17 cellular contexts compared by ENCODE assay signal in genomic region chr3:142495103-142495502, GRCh38. TPM values are rescaled to one million over a fixed set of nuclear protein-coding genes. Genes with fewer than 3 reads are reported as not detected.
DNase-seq lines count a peak whose midpoint lies in the region; ATAC-seq and TF ChIP-seq lines count a peak whose summit lies in the region.
"Had no signal": no experiment of that assay in that cellular context is flagged by ENCODE, and none has a peak within 500 bp of the region (broad histone marks: within the 10 kb centered on the region; RNA-seq: fewer than 3 reads in every experiment).

No MANE protein-coding gene starts in this region.

- peaks cover 21% of the 10 kb centered on the region; the same call in 1 of the 2 replicates for H3K36me3 ChIP-seq in PC-3 (ENCODE audit: low read depth, low read length)
- H3K36me3 ChIP-seq in mesendoderm (ENCODE audit: control insufficient read depth, insufficient read depth, low read length), result no peaks in the 10 kb centered on the region

- H3K4ac ChIP-seq in mesendoderm (ENCODE audit: low read depth, low read length), result no peak overlapping the region

- H3K4me3 Mint-ChIP-seq in endothelial cell (ENCODE audit: unreplicated experiment) (no peak overlapping the region), chondrocyte (ENCODE audit: unreplicated experiment) (no peak overlapping the region)
- H3K4me3 Mint-ChIP-seq: CD4-positive, alpha-beta T cell; HFFc6 had no signal

- no TSS peak for BruUV-seq in PC-3 (replicated peaks; lab: Mats Ljungman, UMichigan)

- no peak overlapping the region for H2BK120ac ChIP-seq in mesendoderm (ENCODE audit: low read depth, low read length)

- H3K18ac ChIP-seq in mesendoderm (ENCODE audit: low read length), result no peak overlapping the region

- H3K56ac ChIP-seq in mesendoderm (ENCODE audit: low read length), result no peak overlapping the region

- H3K79me2 ChIP-seq in PC-3 (ENCODE audit: low read length) (no peaks in the 10 kb centered on the region), mesendoderm (ENCODE audit: control insufficient read depth, insufficient read depth, low read length) (no peaks in the 10 kb centered on the region)

- H3K27ac Mint-ChIP-seq in endothelial cell (ENCODE audit: unreplicated experiment), result peak overlapping the region; percentile 10
- H3K27ac Mint-ChIP-seq in chondrocyte (ENCODE audit: unreplicated experiment), result no peak overlapping the region
- H3K27ac Mint-ChIP-seq: CD4-positive, alpha-beta T cell; HFFc6 had no signal

- H3F3A ChIP-seq in PC-3 (ENCODE audit: low read length, unreplicated experiment), result no peaks in the 10 kb centered on the region

- H2AFZ ChIP-seq in PC-3 (ENCODE audit: low read length), result no peak overlapping the region

- no peaks in the 10 kb centered on the region for H3K9me2 ChIP-seq in PC-3 (replicated peaks; ENCODE audit: low read length)

- TF ChIP-seq CTCF in PC-3 (conservative IDR thresholded peaks at IDR 0.05; ENCODE audit: low read depth, low read length) (no peak), endothelial cell (IDR thresholded peaks at IDR 0.05; ENCODE audit: unreplicated experiment) (no peak), foreskin keratinocyte (conservative IDR thresholded peaks at IDR 0.05) (no peak), chondrocyte (IDR thresholded peaks at IDR 0.05) (no peak)

- intact Hi-C loops in PC-3 (cut with micrococcal nuclease), result no loop called here

- H3K27me3 ChIP-seq in PC-3 (ENCODE audit: low read length) (no peaks in the 10 kb centered on the region), foreskin keratinocyte (no peaks in the 10 kb centered on the region), mesendoderm (ENCODE audit: insufficient read depth, low read length, poor library complexity) (no peaks in the 10 kb centered on the region)
- H3K27me3 ChIP-seq: BE2C had no signal

- no peak overlapping the region for H2BK5ac ChIP-seq in mesendoderm (ENCODE audit: low read length)

- CTCF ChIA-PET in PC-3 (lab: Charles Lee), result no interaction called here

- no peaks in the 10 kb centered on the region for H3K79me1 ChIP-seq in mesendoderm (ENCODE audit: low read length)

- H3K27ac ChIP-seq in PC-3 (ENCODE audit: low read length) (peak overlapping the region; percentile 52), foreskin keratinocyte (peak overlapping the region; percentile 13), mesendoderm (ENCODE audit: low read depth, low read length) (no peak overlapping the region)

- H3K4me3 ChIP-seq in PC-3 (ENCODE audit: low read length) (no peak overlapping the region), mesendoderm (ENCODE audit: low read length) (no peak overlapping the region)

- peak; percentile 75 for DNase-seq in PC-3
- no peak for DNase-seq in endothelial cell (ENCODE audit: low spot score)
- peak in 1 of 2 donors; percentile 39 for DNase-seq in foreskin keratinocyte
- no peak for DNase-seq in chondrocyte (ENCODE audit: low spot score)
- DNase-seq in CD1c-positive myeloid dendritic cell (ENCODE audit: extremely low spot score), result no peak
- no peak for DNase-seq in mesendoderm
- DNase-seq: ACHN; BE2C; C1 segment of cervical spinal cord; Caco-2; CD4-positive, alpha-beta T cell; GF-D8; GOT3; H7; HFFc6; IMR-90 had no signal

- POLR2A ChIA-PET in PC-3 (lab: Charles Lee; ENCODE audit: unreplicated experiment), result no interaction called here

- H4K5ac ChIP-seq in mesendoderm (ENCODE audit: low read length), result no peak overlapping the region

- WGBS in mesendoderm (ENCODE audit: extremely low coverage, insufficient coverage, low lambda C conversion rate), result no CpG with 5 or more reads among the region's 3 CpGs

- H4K8ac ChIP-seq in mesendoderm (ENCODE audit: low read depth, low read length), result no peak overlapping the region

- H3K36me3 Mint-ChIP-seq in endothelial cell (ENCODE audit: low read depth, unreplicated experiment), result no peaks in the 10 kb centered on the region
- H3K36me3 Mint-ChIP-seq in chondrocyte (ENCODE audit: low read depth), result peaks cover 32% of the 10 kb centered on the region

- no peak overlapping the region for H3K9ac ChIP-seq in PC-3 (ENCODE audit: low read length)
- no peak overlapping the region for H3K9ac ChIP-seq in mesendoderm (ENCODE audit: low read length)

- no peaks in the 10 kb centered on the region for H3K27me3 Mint-ChIP-seq in endothelial cell (ENCODE audit: unreplicated experiment)
- H3K27me3 Mint-ChIP-seq in chondrocyte (ENCODE audit: low read depth), result no peaks in the 10 kb centered on the region
- H3K27me3 Mint-ChIP-seq: CD4-positive, alpha-beta T cell had no signal

- H3K4me1 ChIP-seq in PC-3 (ENCODE audit: insufficient read depth, low read length) (peaks cover 16% of the 10 kb centered on the region), foreskin keratinocyte (peaks cover 9% of the 10 kb centered on the region), mesendoderm (ENCODE audit: control insufficient read depth, low read depth, low read length) (no peaks in the 10 kb centered on the region)
- H3K4me1 ChIP-seq: BE2C, Caco-2 had no signal

- H2AK5ac ChIP-seq in mesendoderm (ENCODE audit: low read length), result no peak overlapping the region

- H3K4me2 ChIP-seq in PC-3 (ENCODE audit: low read length) (no peak overlapping the region), mesendoderm (ENCODE audit: low read length) (no peak overlapping the region)

- ATAC-seq in PC-3, result peak; percentile 53
- peak; percentile 74 for ATAC-seq in foreskin keratinocyte
- ATAC-seq: HCT116 had no signal

- H4K20me1 ChIP-seq in PC-3 (ENCODE audit: low read length), result no peaks in the 10 kb centered on the region

- H3K9me3 ChIP-seq in PC-3 (ENCODE audit: low read length), result no peaks in the 10 kb centered on the region
- H3K9me3 ChIP-seq: BE2C, Caco-2 had no signal

- H3K4me1 Mint-ChIP-seq in endothelial cell (ENCODE audit: unreplicated experiment) (no peaks in the 10 kb centered on the region), chondrocyte (ENCODE audit: low read depth) (peaks cover 8% of the 10 kb centered on the region)

- H3K9me3 Mint-ChIP-seq in endothelial cell (ENCODE audit: unreplicated experiment), result no peaks in the 10 kb centered on the region
- no peaks in the 10 kb centered on the region for H3K9me3 Mint-ChIP-seq in chondrocyte (ENCODE audit: low read depth)
- H3K9me3 Mint-ChIP-seq: CD4-positive, alpha-beta T cell; HFFc6 had no signal

- H2BK15ac ChIP-seq in mesendoderm (replicated peaks; ENCODE audit: low read depth), result no peak overlapping the region

- H3K23ac ChIP-seq in mesendoderm (ENCODE audit: low read length), result no peak overlapping the region

RNA-seq across cellular contexts. Expression of gene XRN1, which starts 47.3 kb away (rescaled TPM):
- total RNA-seq in PC-3 (2014; rRNA removed) (16.5 and 23.0 TPM in 2 replicates), endothelial cell (ENCODE audit: unreplicated experiment) (50.1 TPM), foreskin keratinocyte (16.6 and 17.9 TPM in 2 replicates), chondrocyte (27.0 to 39.2 TPM (median 33.2 TPM) in 3 replicates)
- polyA plus RNA-seq in foreskin keratinocyte, result 1.3 and 1.4 TPM in 2 replicates
- polyA plus RNA-seq in mesendoderm (2013, experiment 1 of 2), result 4.7 TPM
- 5.7 TPM for polyA plus RNA-seq in mesendoderm (2013, experiment 2 of 2)
